ENCODE assay signal across 2 cellular contexts in genomic region chr19:56110515-56111448, GRCh38.
TF ChIP-seq lines count a peak whose summit lies in the region.

No MANE protein-coding gene starts in this region.

TF ChIP-seq in A549, 52 proteins besides CTCF, POLR2A, EP300 and RAD21 (continued from another document):
- TF ChIP-seq ATOH8 (CRISPR knock-in tag; IDR thresholded peaks at IDR 0.05; ENCODE audit: low read depth) (no peak), PBX3 (IDR thresholded peaks at IDR 0.05) (no peak), EHF (CRISPR knock-in tag; IDR thresholded peaks at IDR 0.05) (no peak), GATA3 (IDR thresholded peaks at IDR 0.05; ENCODE audit: borderline replicate concordance) (no peak), TFCP2L1 (CRISPR knock-in tag; IDR thresholded peaks at IDR 0.05) (no peak), RFX5 (IDR thresholded peaks at IDR 0.05) (no peak)

TF ChIP-seq in Ishikawa, 13 proteins besides CTCF, POLR2A, EP300 and RAD21 (continued from another document):
- TF ChIP-seq, protein P1, sequence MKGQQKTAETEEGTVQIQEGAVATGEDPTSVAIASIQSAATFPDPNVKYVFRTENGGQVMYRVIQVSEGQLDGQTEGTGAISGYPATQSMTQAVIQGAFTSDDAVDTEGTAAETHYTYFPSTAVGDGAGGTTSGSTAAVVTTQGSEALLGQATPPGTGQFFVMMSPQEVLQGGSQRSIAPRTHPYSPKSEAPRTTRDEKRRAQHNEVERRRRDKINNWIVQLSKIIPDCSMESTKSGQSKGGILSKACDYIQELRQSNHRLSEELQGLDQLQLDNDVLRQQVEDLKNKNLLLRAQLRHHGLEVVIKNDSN (IDR thresholded peaks at IDR 0.05): no peak
